ENCODE assay signal across 25 cellular contexts in the genomic region with DNA sequence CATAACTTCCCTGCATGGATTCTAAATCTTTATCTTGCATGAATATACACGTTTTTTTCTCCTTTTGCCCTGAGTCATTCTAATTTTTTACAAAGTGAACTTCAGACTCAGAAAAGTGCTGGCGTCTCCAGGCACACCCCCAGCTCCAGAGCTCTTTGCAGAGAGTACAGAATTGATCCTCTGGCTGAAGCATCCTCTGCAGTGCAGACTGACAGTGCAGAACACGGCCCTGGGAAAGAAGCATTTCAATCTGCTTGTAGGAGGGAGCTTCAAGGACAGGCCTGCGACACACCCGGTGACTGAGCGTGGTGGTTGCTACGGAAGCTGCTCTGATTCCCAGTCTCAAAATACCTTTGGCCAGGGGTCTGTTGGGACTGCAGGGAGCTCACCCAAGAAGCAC.
"Had no signal": no experiment of that assay in that cellular context is flagged by ENCODE, and none has a peak within 500 bp of the region (broad histone marks: within the 10 kb centered on the region; RNA-seq: fewer than 3 reads in every experiment).

No MANE protein-coding gene starts in this region.

- H3K9me3 ChIP-seq: ascending aorta, ovary, sigmoid colon had no signal

- H3K4me2 ChIP-seq: smooth muscle cell had no signal

- DNase-seq: activated CD4-positive, alpha-beta T cell treated with anti-CD3 and anti-CD28 coated beads for 4 hours; activated CD4-positive, alpha-beta T cell treated with anti-CD3 and anti-CD28 coated beads, Interleukin-2, amount 50 U/mL, for 4 hours; activated naive CD4-positive, alpha-beta T cell treated with anti-CD3 and anti-CD28 coated beads for 36 hours; activated naive CD8-positive, alpha-beta T cell treated with anti-CD3 and anti-CD28 coated beads for 36 hours; activated T-cell treated with anti-CD3 and anti-CD28 coated beads for 4 hours; activated T-cell treated with anti-CD3 and anti-CD28 coated beads, Interleukin-2, amount 50 U/mL, for 72 hours; dorsolateral prefrontal cortex; effector memory CD4-positive, alpha-beta T cell; islet precursor cell; mesenchymal stem cell; nephron progenitor cell; ovary; retina; sigmoid colon; stimulated activated CD4-positive, alpha-beta T cell treated with anti-CD3 and anti-CD28 coated beads, Interleukin-2, amount 100 ng/mL, for 24 hours; stimulated activated naive CD4-positive, alpha-beta T cell treated with Interleukin-2 at 50 U/mL for 16 hours; T-helper 9 cell had no signal

- H3K36me3 ChIP-seq: ascending aorta, cardiac muscle cell, ovary, sigmoid colon had no signal

- H3K27ac Mint-ChIP-seq: activated naive CD4-positive, alpha-beta T cell treated with anti-CD3 and anti-CD28 coated beads for 36 hours; activated naive CD8-positive, alpha-beta T cell treated with anti-CD3 and anti-CD28 coated beads for 36 hours; activated T-cell treated with anti-CD3 and anti-CD28 coated beads, Interleukin-2, amount 50 U/mL, for 72 hours; nephron progenitor cell; progenitor cell of endocrine pancreas; T-helper 1 cell treated with Interleukin-12 subunit alpha and Interleukin-12 subunit beta and Interleukin-4 antibody, amounts not matched to agents 30 μg/mL and 1 μg/mL, for 36 hours had no signal

- H3K27me3 ChIP-seq: ascending aorta, ovary, sigmoid colon had no signal

- H3K4me3 Mint-ChIP-seq: activated naive CD4-positive, alpha-beta T cell treated with anti-CD3 and anti-CD28 coated beads for 36 hours; activated naive CD8-positive, alpha-beta T cell treated with anti-CD3 and anti-CD28 coated beads for 36 hours; activated T-cell treated with anti-CD3 and anti-CD28 coated beads, Interleukin-2, amount 50 U/mL, for 72 hours; brain; nephron progenitor cell; T-helper 1 cell treated with Interleukin-12 subunit alpha and Interleukin-12 subunit beta and Interleukin-4 antibody, amounts not matched to agents 30 μg/mL and 1 μg/mL, for 36 hours had no signal

- H3K36me3 Mint-ChIP-seq: activated naive CD8-positive, alpha-beta T cell treated with anti-CD3 and anti-CD28 coated beads for 36 hours; brain had no signal

- H3K27me3 Mint-ChIP-seq: activated naive CD8-positive, alpha-beta T cell treated with anti-CD3 and anti-CD28 coated beads for 36 hours had no signal

- H3K4me1 Mint-ChIP-seq: activated naive CD8-positive, alpha-beta T cell treated with anti-CD3 and anti-CD28 coated beads for 36 hours had no signal

- H3K4me3 ChIP-seq: ascending aorta, cardiac muscle cell, coronary artery, dorsolateral prefrontal cortex, ovary, sigmoid colon, smooth muscle cell had no signal

- ATAC-seq: activated T-cell treated with anti-CD3 and anti-CD28 coated beads, Interleukin-2, amount 50 U/mL, for 72 hours had no signal

- H3K27ac ChIP-seq: ascending aorta, cardiac muscle cell, coronary artery, dorsolateral prefrontal cortex, ovary, sigmoid colon, VCaP had no signal

- H3K9me3 Mint-ChIP-seq: activated naive CD4-positive, alpha-beta T cell treated with anti-CD3 and anti-CD28 coated beads for 36 hours; activated naive CD8-positive, alpha-beta T cell treated with anti-CD3 and anti-CD28 coated beads for 36 hours; activated T-cell treated with anti-CD3 and anti-CD28 coated beads, Interleukin-2, amount 50 U/mL, for 72 hours; brain; nephron progenitor cell; T-helper 1 cell treated with Interleukin-12 subunit alpha and Interleukin-12 subunit beta and Interleukin-4 antibody, amounts not matched to agents 30 μg/mL and 1 μg/mL, for 36 hours had no signal
